In the genomic region with DNA sequence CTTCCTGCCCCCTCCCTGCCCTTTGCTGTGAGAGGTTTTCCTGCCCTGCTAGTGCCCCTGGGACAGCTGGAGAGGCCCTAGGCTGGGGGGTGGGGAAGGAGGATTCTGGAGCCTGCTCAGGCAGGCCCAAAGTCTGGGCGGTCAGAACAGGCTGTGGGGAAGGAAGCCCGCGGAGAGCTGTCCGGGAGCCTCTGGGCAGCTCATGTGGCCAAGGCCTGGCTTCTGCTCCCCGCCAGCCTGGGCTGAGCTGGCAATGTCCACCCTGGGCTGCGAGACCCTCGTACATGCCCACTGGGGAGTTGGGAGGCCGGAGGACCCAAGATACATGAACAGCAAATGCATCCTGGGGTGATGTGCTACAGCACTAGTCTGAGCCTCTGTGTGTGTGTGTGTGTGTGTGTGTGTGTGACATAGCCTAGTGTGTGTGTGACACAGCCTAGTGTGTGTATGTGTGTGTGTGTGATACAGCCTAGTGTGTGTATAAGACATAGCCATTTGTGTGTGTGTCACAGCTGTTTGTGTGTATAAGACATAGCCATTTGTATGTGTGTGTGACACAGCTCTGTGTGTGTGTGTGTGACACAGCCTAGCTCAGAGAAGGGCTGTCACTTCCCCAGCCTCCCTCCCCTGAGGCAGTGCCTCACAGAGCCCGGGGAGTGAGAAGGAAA, we compare ENCODE assay signal across 10 cellular contexts.
DNase-seq lines count a peak whose midpoint lies in the region; FAIRE-seq and TF ChIP-seq lines count a peak whose summit lies in the region.
"Had no signal": no experiment of that assay in that cellular context is flagged by ENCODE, and none has a peak within 500 bp of the region (broad histone marks: within the 10 kb centered on the region; RNA-seq: fewer than 3 reads in every experiment).

No MANE protein-coding gene starts in this region.

- WGBS in mammary epithelial cell (ENCODE audit: low coverage, missing lambda C conversion rate) = 23% methylated on average over 4 of the region's 9 CpGs

- CTCF ChIA-PET in mammary epithelial cell (lab: Charles Lee; ENCODE audit: low non-redundant PET) = no interaction called here

- H3K79me2 ChIP-seq in mammary epithelial cell (ENCODE audit: insufficient read depth, low read length) = no peaks in the 10 kb centered on the region

- BruUV-seq in mammary epithelial cell (replicated peaks; lab: Mats Ljungman, UMichigan) = no TSS peak

- intact Hi-C loops in cardiac septum (cut with DNase I) = no loop called here
- intact Hi-C loops in mammary epithelial cell (cut with micrococcal nuclease) = no loop called here

- H2AFZ ChIP-seq in mammary epithelial cell (ENCODE audit: low read depth, low read length) = peak overlapping the region; percentile 61

- H3K27ac ChIP-seq in cardiac muscle cell = peak overlapping the region; percentile 93
- H3K27ac ChIP-seq in mammary epithelial cell (ENCODE audit: insufficient read depth, low read depth, low read length) = no peak overlapping the region
- H3K27ac ChIP-seq: brain microvascular endothelial cell had no signal

- in situ Hi-C loops in mammary epithelial cell (cut with MboI; ENCODE audit: low sequenced_read_pairs in 2 of 2) (loop anchor here in 1 of 2 donors (25.0 kb wide), 1 partner anchor 299 kb away; the partner anchor contains the start of gene GSE1), ACHN (cut with HindIII; ENCODE audit: low pct_ligation_motif_present, low pct_unique_long_range_greater_than_20kb, low sequenced_read_pairs) (no loop called here)

- dilution Hi-C loops in mammary epithelial cell (cut with HindIII; ENCODE audit: low sequenced_read_pairs) = no loop called here

- no peak overlapping the region for H3K4me3 ChIP-seq in cardiac muscle cell
- H3K4me3 ChIP-seq in mammary epithelial cell (replicated peaks in 1 of 3; ENCODE audit: insufficient read depth in 1 of 3, low read depth in 2 of 3, low read length in 3 of 3) = peak overlapping the region in 1 of 3 experiments; percentile 18

- FAIRE-seq in urothelium cell line (lab: Jason Lieb, UNC) = peak; percentile 52

- H3K9ac ChIP-seq in mammary epithelial cell (ENCODE audit: insufficient read depth, low read length) = no peak overlapping the region

- H3K36me3 ChIP-seq in cardiac muscle cell = no peaks in the 10 kb centered on the region
- no peaks in the 10 kb centered on the region for H3K36me3 ChIP-seq in mammary epithelial cell (ENCODE audit: insufficient read depth, low read length)
- H3K36me3 ChIP-seq: brain microvascular endothelial cell had no signal

- H3K9me3 ChIP-seq in cardiac muscle cell (ENCODE audit: low read depth) (no peaks in the 10 kb centered on the region), mammary epithelial cell (replicated peaks; ENCODE audit: insufficient read depth, low read length) (no peaks in the 10 kb centered on the region)

- H3K4me2 ChIP-seq in mammary epithelial cell (ENCODE audit: insufficient read depth, low read depth, low read length) = peak overlapping the region; percentile 65

- no peaks in the 10 kb centered on the region for H3K27me3 ChIP-seq in cardiac muscle cell
- H3K27me3 ChIP-seq in mammary epithelial cell (ENCODE audit: insufficient read depth, low read length) = no peaks in the 10 kb centered on the region
- H3K27me3 ChIP-seq: brain microvascular endothelial cell had no signal

- peak; percentile 11 to 39 for DNase-seq in cardiac muscle cell (ENCODE audit: low read depth in 1 of 2, low spot score in 1 of 2)
- DNase-seq in cardiac septum (ENCODE audit: low spot score) = no peak
- DNase-seq in mammary epithelial cell = peak; percentile 60
- peak; percentile 35 for DNase-seq in midbrain (lab: John Stamatoyannopoulos, UW)
- no peak for DNase-seq in urothelium cell line (ENCODE audit: low spot score)
- DNase-seq in activated T-cell treated with anti-CD3 and anti-CD28 coated beads, Interleukin-2, amount 50 U/mL, for 48 hours = no peak
- DNase-seq in NCI-H187 treated with DMSO at 0.1 percent for 48 hours (lab: John Stamatoyannopoulos, UW) = no peak
- no peak for DNase-seq in ACHN
- DNase-seq: AML-193, brain microvascular endothelial cell had no signal

- no peaks in the 10 kb centered on the region for H4K20me1 ChIP-seq in mammary epithelial cell (ENCODE audit: insufficient read depth, low read length)

- TF ChIP-seq CTCF in cardiac muscle cell (IDR thresholded peaks at IDR 0.05; ENCODE audit: low read depth, low read length) = no peak
- no peak for TF ChIP-seq CTCF in mammary epithelial cell (conservative IDR thresholded peaks at IDR 0.05 in 1 of 2, IDR thresholded peaks at IDR 0.05 in 1 of 2; ENCODE audit: extremely low read depth in 1 of 2, insufficient read depth in 1 of 2, low read depth in 1 of 2, low read length in 2 of 2)

- H3K4me1 ChIP-seq in cardiac muscle cell (ENCODE audit: low read depth) (peaks cover 71% of the 10 kb centered on the region), mammary epithelial cell (ENCODE audit: insufficient read depth, low read length) (peaks cover 16% of the 10 kb centered on the region)

Comparison
In these comparisons a context has a peak if more than half of its experiments do, and no peak if none do; other contexts are left out.
1. DNase-seq: peak in cardiac muscle cell (2 of 2), mammary epithelial cell (single experiment) and midbrain (single experiment); none in cardiac septum (single experiment), urothelium cell line (single experiment), activated T-cell treated with anti-CD3 and anti-CD28 coated beads, Interleukin-2, amount 50 U/mL, for 48 hours (0 of 2), NCI-H187 treated with DMSO at 0.1 percent for 48 hours (single experiment) and ACHN (single experiment).